Comparison of ENCODE assay signal across 1 cellular context in the genomic region with DNA sequence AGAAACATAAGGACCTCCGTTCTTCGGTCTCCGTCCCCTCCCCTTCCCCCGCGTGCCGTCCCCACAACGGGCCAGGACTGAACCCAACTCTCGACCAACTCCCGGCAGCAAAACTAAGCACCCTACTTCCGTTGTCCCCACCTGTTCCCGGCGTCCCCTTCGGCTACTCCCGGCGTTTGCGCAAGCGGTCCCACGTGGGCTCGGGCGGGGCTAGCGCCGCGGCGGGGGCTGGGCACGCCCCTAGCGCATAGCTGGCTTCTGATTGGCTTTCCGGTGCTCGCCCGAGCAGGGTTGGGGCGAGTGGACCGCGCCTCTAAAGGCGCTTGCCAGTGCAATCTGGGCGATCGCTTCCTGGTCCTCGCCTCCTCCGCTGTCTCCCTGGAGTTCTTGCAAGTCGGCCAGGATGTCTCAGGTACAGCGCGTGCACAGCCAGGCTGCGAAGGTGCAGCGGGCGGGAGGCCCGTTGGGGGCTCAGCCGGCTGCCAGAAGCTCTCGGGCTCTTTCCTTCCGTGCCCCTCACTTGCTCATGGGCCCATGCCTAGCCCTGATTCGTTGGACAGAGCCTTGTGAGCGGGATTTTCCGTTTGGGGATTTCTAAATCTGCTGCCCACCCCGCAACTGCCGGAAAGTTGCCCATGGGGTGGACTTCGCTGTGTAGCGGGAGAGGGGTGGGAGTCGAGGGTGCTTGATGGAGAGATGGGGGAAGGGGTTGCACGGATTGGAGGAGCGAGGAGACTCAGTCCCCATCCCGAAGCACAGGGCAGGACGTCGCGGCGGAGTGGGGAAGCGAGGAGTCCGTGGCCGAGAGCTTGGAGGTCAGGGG.
TF ChIP-seq lines count a peak whose summit lies in the region.

Gene C2orf76, minus strand, starts transcription at position 186 of the 823 bp plus-strand sequence. CDS start 26,875 bp downstream, outside the sequence.
Gene DBI, plus strand, starts transcription at position 329 of the 823 bp plus-strand sequence. Its CDS starts 75 bp downstream, at position 404.

TF ChIP-seq in HepG2, 621 proteins besides CTCF, POLR2A, EP300 and RAD21 (continues in another document):
- TF ChIP-seq ARHGAP35 (CRISPR knock-in tag; IDR thresholded peaks at IDR 0.05; ENCODE audit: borderline replicate concordance) (peak; percentile 74; the same call in 1 of the 2 replicates), MATR3 (CRISPR knock-in tag; IDR thresholded peaks at IDR 0.05) (no peak), ZKSCAN1 (IDR thresholded peaks at IDR 0.05; ENCODE audit: low read length) (no peak), TRIM24 (CRISPR knock-in tag; IDR thresholded peaks at IDR 0.05) (0 out of 2 replicates have a peak, but pooled peaks have one; percentile 33), IRF1 (CRISPR knock-in tag; IDR thresholded peaks at IDR 0.05; ENCODE audit: low read depth) (no peak), ZNF644 (CRISPR knock-in tag; IDR thresholded peaks at IDR 0.05; ENCODE audit: low read depth) (0 out of 2 replicates have a peak, but pooled peaks have one; percentile 21), RFX1 (IDR thresholded peaks at IDR 0.05) (no peak), ZNF776 (CRISPR knock-in tag; IDR thresholded peaks at IDR 0.05) (no peak), STAT5B (CRISPR knock-in tag; IDR thresholded peaks at IDR 0.05) (0 out of 2 replicates have a peak, but pooled peaks have one; percentile 85), MIXL1 (CRISPR knock-in tag; IDR thresholded peaks at IDR 0.05) (peak; percentile 60), ZNF788 (CRISPR knock-in tag; IDR thresholded peaks at IDR 0.05; ENCODE audit: borderline replicate concordance) (peak; percentile 97), ZNF331 (CRISPR knock-in tag; IDR thresholded peaks at IDR 0.05) (peak; percentile 96), CENPX (CRISPR knock-in tag; IDR thresholded peaks at IDR 0.05) (no peak), KIAA2018 (CRISPR knock-in tag; IDR thresholded peaks at IDR 0.05; ENCODE audit: borderline replicate concordance) (peak; percentile 100), HMGXB4 (CRISPR knock-in tag; IDR thresholded peaks at IDR 0.05; ENCODE audit: borderline replicate concordance in 1 of 2, low read depth in 1 of 2) (peak; percentile 84 to 88), HES4 (CRISPR knock-in tag; IDR thresholded peaks at IDR 0.05; ENCODE audit: borderline replicate concordance) (peak; percentile 92), NFYC (CRISPR knock-in tag; IDR thresholded peaks at IDR 0.05) (peak; percentile 92), ZNF337 (CRISPR knock-in tag; IDR thresholded peaks at IDR 0.05; ENCODE audit: borderline replicate concordance, low read depth) (peak; percentile 79; the same call in 1 of the 2 replicates), CEBPB (IDR thresholded peaks at IDR 0.05; ENCODE audit: borderline replicate concordance, low read depth, low read length) (peak; percentile 100), HIVEP1 (CRISPR knock-in tag; IDR thresholded peaks at IDR 0.05) (peak; percentile 93), HNRNPK (IDR thresholded peaks at IDR 0.05; ENCODE audit: low read depth, low read length, poor library complexity, severe bottlenecking) (peak; percentile 95), NFKBIZ (CRISPR knock-in tag; IDR thresholded peaks at IDR 0.05) (0 out of 2 replicates have a peak, but pooled peaks have one; percentile 28), U2AF1 (optimal IDR thresholded peaks at IDR 0.05; ENCODE audit: low read depth, low read length) (peak; percentile 56)
- TF ChIP-seq, protein P1, sequence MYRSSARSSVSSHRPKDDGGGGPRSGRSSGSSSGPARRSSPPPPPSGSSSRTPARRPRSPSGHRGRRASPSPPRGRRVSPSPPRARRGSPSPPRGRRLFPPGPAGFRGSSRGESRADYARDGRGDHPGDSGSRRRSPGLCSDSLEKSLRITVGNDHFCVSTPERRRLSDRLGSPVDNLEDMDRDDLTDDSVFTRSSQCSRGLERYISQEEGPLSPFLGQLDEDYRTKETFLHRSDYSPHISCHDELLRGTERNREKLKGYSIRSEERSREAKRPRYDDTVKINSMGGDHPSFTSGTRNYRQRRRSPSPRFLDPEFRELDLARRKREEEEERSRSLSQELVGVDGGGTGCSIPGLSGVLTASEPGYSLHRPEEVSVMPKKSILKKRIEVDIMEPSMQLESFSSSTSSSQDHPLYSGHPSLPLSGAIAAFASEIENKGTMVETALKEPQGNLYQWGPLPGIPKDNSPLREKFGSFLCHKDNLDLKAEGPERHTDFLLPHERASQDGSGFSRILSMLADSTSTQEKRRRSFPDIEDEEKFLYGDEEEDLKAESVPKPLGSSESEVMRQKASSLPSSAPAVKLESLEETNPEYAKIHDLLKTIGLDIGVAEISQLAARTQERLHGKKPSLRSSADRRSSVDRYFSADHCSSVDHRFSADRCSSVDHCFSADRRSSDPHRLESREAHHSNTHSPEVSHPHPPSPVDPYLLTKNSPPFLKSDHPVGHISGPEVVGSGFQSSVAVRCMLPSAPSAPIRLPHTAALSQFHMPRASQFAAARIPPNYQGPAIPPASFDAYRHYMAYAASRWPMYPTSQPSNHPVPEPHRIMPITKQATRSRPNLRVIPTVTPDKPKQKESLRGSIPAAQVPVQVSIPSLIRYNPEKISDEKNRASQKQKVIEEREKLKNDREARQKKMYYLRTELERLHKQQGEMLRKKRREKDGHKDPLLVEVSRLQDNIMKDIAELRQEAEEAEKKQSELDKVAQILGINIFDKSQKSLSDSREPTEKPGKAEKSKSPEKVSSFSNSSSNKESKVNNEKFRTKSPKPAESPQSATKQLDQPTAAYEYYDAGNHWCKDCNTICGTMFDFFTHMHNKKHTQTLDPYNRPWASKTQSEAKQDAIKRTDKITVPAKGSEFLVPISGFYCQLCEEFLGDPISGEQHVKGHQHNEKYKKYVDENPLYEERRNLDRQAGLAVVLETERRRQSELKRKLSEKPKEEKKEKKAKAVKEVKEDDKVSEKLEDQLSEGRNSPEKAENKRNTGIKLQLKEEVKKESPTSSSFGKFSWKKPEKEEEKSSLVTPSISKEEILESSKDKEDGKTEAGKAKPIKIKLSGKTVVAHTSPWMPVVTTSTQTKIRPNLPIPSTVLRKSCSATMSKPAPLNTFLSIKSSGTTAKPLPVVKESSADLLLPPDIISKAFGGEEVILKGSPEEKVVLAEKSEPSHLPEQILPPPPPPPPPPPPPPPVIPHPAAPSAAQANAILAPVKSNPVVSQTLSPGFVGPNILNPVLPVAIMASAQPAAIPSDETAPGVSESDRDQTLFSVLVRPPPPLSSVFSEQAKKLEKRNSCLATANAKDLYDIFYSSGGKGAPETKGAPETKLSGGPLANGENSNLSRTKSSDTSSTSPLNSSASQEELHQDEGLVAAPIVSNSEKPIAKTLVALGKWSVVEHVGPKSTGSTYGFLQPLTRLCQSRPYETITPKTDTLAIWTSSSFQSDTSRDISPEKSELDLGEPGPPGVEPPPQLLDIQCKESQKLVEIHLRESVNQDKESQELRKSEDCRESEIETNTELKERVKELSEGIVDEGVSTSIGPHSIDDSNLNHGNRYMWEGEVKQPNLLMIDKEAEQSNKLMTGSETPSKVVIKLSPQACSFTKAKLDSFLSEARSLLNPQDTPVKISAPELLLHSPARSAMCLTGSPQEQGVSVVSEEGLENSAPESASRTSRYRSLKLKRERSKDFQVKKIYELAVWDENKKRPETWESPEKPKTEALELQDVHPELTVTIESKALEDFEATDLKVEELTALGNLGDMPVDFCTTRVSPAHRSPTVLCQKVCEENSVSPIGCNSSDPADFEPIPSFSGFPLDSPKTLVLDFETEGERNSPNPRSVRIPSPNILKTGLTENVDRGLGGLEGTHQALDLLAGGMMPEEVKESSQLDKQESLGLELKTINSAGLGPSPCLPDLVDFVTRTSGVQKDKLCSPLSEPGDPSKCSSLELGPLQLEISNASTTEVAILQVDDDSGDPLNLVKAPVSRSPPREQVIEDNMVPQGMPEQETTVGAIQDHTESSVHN (CRISPR knock-in tag; IDR thresholded peaks at IDR 0.05) = no peak
- TF ChIP-seq, protein P2, sequence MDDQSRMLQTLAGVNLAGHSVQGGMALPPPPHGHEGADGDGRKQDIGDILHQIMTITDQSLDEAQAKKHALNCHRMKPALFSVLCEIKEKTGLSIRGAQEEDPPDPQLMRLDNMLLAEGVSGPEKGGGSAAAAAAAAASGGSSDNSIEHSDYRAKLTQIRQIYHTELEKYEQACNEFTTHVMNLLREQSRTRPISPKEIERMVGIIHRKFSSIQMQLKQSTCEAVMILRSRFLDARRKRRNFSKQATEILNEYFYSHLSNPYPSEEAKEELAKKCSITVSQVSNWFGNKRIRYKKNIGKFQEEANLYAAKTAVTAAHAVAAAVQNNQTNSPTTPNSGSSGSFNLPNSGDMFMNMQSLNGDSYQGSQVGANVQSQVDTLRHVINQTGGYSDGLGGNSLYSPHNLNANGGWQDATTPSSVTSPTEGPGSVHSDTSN (CRISPR knock-in tag; IDR thresholded peaks at IDR 0.05; ENCODE audit: borderline replicate concordance) = no peak
- TF ChIP-seq, protein P3, sequence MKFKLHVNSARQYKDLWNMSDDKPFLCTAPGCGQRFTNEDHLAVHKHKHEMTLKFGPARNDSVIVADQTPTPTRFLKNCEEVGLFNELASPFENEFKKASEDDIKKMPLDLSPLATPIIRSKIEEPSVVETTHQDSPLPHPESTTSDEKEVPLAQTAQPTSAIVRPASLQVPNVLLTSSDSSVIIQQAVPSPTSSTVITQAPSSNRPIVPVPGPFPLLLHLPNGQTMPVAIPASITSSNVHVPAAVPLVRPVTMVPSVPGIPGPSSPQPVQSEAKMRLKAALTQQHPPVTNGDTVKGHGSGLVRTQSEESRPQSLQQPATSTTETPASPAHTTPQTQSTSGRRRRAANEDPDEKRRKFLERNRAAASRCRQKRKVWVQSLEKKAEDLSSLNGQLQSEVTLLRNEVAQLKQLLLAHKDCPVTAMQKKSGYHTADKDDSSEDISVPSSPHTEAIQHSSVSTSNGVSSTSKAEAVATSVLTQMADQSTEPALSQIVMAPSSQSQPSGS (CRISPR knock-in tag; IDR thresholded peaks at IDR 0.05) = peak; percentile 93
